ENCODE assay signal across 8 cellular contexts in genomic region chr9:121074370-121075250, GRCh38. TPM values are rescaled to one million over a fixed set of nuclear protein-coding genes. Genes with fewer than 3 reads are reported as not detected.
DNase-seq lines count a peak whose midpoint lies in the region; ATAC-seq and TF ChIP-seq lines count a peak whose summit lies in the region.

Gene CNTRL (plus strand): TSS chr9:121074955. CDS start chr9:121088327, 13,372 bp downstream.

- CTCF ChIA-PET in AG04449 (lab: Yijun Ruan, JAX) (interaction anchor here (1.1 to 7.0 kb wide), 3 partner anchors 14 to 1048 kb away, joined by 3 to 92 read pairs (median 85); no protein-coding TSS in a partner anchor), MCF 10A (lab: Yijun Ruan, JAX) (interaction anchor here (0.6 to 1.7 kb wide), 4 partner anchors 15 to 89 kb away, joined by 3 to 10 read pairs (median 4); no protein-coding TSS in a partner anchor)

- no peaks in the 10 kb centered on the region for H3K27me3 Mint-ChIP-seq in MCF 10A (ENCODE audit: insufficient read depth, unreplicated experiment)

- POLR2A ChIA-PET in AG04449 (lab: Yijun Ruan, JAX), result no interaction called here
- POLR2A ChIA-PET in MCF 10A (lab: Yijun Ruan, JAX), result interaction anchor here (0.5 to 3.7 kb wide), 10 partner anchors 8 to 296 kb away, joined by 3 to 26 read pairs (median 3); partner anchors contain the start of gene RAB14

- DNase-seq in AG04449 (ENCODE audit: low read depth, low spot score) (no peak), NCI-H2227 (lab: John Stamatoyannopoulos, UW; ENCODE audit: unreplicated experiment) (peak; percentile 93), MCF 10A (ENCODE audit: unreplicated experiment) (peak; percentile 92)

- H3K4me1 ChIP-seq in iPS-20b (ENCODE audit: insufficient read depth, low read length), result peaks cover 5% of the 10 kb centered on the region; the same call in 1 of the 2 replicates

- intact Hi-C loops in MCF 10A (cut with micrococcal nuclease), result loop anchor here (2.0 to 5.0 kb wide), 2 partner anchors 46 to 128 kb away; partner anchors contain the start of gene RAB14

- TSS peak; percentile 68 for BruUV-seq in MCF 10A (replicated peaks; lab: Mats Ljungman, UMichigan)

- H3K36me3 Mint-ChIP-seq in MCF 10A (ENCODE audit: insufficient read depth, unreplicated experiment), result no peaks in the 10 kb centered on the region

- no peaks in the 10 kb centered on the region for H3K9me3 Mint-ChIP-seq in MCF 10A (ENCODE audit: unreplicated experiment)

- peak; percentile 73 for ATAC-seq in GM18907 (IDR thresholded peaks at IDR 0.05; ENCODE audit: unreplicated experiment)
- ATAC-seq in HG03159 (IDR thresholded peaks at IDR 0.05; ENCODE audit: unreplicated experiment), result peak; percentile 55

- TF ChIP-seq CTCF in AG04449 (IDR thresholded peaks at IDR 0.05; ENCODE audit: insufficient read depth, low read length, missing control alignments) (no peak), VCaP (conservative IDR thresholded peaks at IDR 0.05) (no peak), MCF 10A (IDR thresholded peaks at IDR 0.05; ENCODE audit: unreplicated experiment) (no peak)

- peak within 1 kb of the TSS; percentile 91 for H3K27ac Mint-ChIP-seq in MCF 10A (ENCODE audit: low read depth, unreplicated experiment)

- H3K27me3 ChIP-seq in iPS-20b (ENCODE audit: insufficient read depth, low read length), result peaks cover 66% of the 10 kb centered on the region

- H3K4me3 Mint-ChIP-seq in MCF 10A (ENCODE audit: unreplicated experiment), result peak within 1 kb of the TSS; percentile 92

- H3K27ac ChIP-seq in VCaP (peak within 1 kb of the TSS; percentile 89), iPS-20b (ENCODE audit: low read length) (peak within 1 kb of the TSS; percentile 4), skin epidermis (peak within 1 kb of the TSS; percentile 63 to 95 (median 90))

- H3K9me3 ChIP-seq in iPS-20b (ENCODE audit: insufficient read depth, low read depth, low read length), result no peaks in the 10 kb centered on the region

- H3K9ac ChIP-seq in iPS-20b (ENCODE audit: low read depth, low read length), result peak within 1 kb of the TSS; percentile 75; the same call in 1 of the 2 replicates

- peak within 1 kb of the TSS; percentile 78 for H3K4me3 ChIP-seq in AG04449 (ENCODE audit: low read depth, low read length)
- H3K4me3 ChIP-seq in iPS-20b (ENCODE audit: low read length), result peak within 1 kb of the TSS; percentile 84
- H3K4me3 ChIP-seq in skin epidermis, result peak within 1 kb of the TSS; percentile 53 to 89 (median 74)

- no peaks in the 10 kb centered on the region for H3K36me3 ChIP-seq in iPS-20b (ENCODE audit: insufficient read depth, low read depth, low read length)

- H3K4me1 Mint-ChIP-seq in MCF 10A (ENCODE audit: insufficient read depth, unreplicated experiment), result peaks cover 22% of the 10 kb centered on the region

RNA-seq across cellular contexts. Expression of gene CNTRL, which starts in this region (rescaled TPM):
- total RNA-seq in MCF 10A (2022), result 11.6 and 18.9 TPM in 2 replicates

Comparison
In these comparisons a context has a peak if more than half of its experiments do, and no peak if none do; other contexts are left out.
1. H3K27ac ChIP-seq: peak in every context shown above with its lines; median percentile 90 in skin epidermis; 89 in VCaP; 4 in iPS-20b.